In genomic region chr7:28502408-28502807, GRCh38 we compare ENCODE assay signal across 34 cellular contexts.
"Had no signal": no experiment of that assay in that cellular context is flagged by ENCODE, and none has a peak within 500 bp of the region (broad histone marks: within the 10 kb centered on the region; RNA-seq: fewer than 3 reads in every experiment).

No MANE protein-coding gene starts in this region.

- H3K4me2 ChIP-seq: KMS-11 had no signal

- H3K27ac ChIP-seq: KMS-11 had no signal

- H3K9me3 ChIP-seq: MG63 had no signal

- H3K9ac ChIP-seq: KMS-11 had no signal

- DNase-seq: Karpas-422, Kasumi-1, MG63, MM.1S, NCI-H1048, NCI-H1092, NCI-H1092 treated with DMSO at 0.1 percent for 48 hours, NCI-H1105, NCI-H1105 treated with DMSO at 0.1 percent for 48 hours, NCI-H1417, NCI-H1417 treated with DMSO at 0.1 percent for 48 hours, NCI-H1436, NCI-H1436 treated with DMSO at 0.1 percent for 48 hours, NCI-H146, NCI-H1694, NCI-H1694 treated with DMSO at 0.1 percent for 48 hours, NCI-H187, NCI-H187 treated with DMSO at 0.1 percent for 48 hours, NCI-H1930, NCI-H2029, NCI-H2029 treated with DMSO at 0.1 percent for 48 hours, NCI-H2081, NCI-H2081 treated with DMSO at 0.1 percent for 48 hours, NCI-H2107, NCI-H2171, NCI-H2171 treated with DMSO at 0.1 percent for 48 hours, NCI-H2227 treated with DMSO at 0.1 percent for 48 hours, NCI-H226, NCI-H345, NCI-H446, NCI-H446 treated with DMSO at 0.1 percent for 48 hours, NCI-H510A, NCI-H510A treated with DMSO at 0.1 percent for 48 hours had no signal

- H3K4me3 ChIP-seq: MG63 had no signal

- H3K27me3 ChIP-seq: MG63 had no signal
